ENCODE assay signal across 1 cellular context in the genomic region with DNA sequence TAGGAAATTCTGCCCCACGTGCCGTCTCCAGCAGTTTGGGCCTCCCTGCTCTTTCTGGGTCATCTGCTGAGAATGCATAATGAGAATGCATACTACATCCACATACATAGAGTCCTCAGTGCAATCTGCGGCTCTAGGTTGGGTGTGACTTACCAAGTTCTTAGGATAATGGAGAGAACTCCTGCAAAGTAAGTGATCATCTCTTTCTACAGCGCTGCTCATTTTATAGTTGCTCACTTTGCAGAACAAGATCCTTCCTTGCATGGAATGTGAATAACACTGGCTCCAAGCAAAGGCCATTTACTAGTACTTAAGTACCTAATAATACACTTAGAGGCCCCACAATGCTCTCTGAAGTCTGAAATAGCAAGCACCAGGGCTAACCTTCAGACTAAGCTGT.
TF ChIP-seq lines count a peak whose summit lies in the region.

No MANE protein-coding gene starts in this region.

TF ChIP-seq in GM23338, 12 proteins besides CTCF, POLR2A, EP300 and RAD21 (continued from another document):
- TF ChIP-seq, protein P1, sequence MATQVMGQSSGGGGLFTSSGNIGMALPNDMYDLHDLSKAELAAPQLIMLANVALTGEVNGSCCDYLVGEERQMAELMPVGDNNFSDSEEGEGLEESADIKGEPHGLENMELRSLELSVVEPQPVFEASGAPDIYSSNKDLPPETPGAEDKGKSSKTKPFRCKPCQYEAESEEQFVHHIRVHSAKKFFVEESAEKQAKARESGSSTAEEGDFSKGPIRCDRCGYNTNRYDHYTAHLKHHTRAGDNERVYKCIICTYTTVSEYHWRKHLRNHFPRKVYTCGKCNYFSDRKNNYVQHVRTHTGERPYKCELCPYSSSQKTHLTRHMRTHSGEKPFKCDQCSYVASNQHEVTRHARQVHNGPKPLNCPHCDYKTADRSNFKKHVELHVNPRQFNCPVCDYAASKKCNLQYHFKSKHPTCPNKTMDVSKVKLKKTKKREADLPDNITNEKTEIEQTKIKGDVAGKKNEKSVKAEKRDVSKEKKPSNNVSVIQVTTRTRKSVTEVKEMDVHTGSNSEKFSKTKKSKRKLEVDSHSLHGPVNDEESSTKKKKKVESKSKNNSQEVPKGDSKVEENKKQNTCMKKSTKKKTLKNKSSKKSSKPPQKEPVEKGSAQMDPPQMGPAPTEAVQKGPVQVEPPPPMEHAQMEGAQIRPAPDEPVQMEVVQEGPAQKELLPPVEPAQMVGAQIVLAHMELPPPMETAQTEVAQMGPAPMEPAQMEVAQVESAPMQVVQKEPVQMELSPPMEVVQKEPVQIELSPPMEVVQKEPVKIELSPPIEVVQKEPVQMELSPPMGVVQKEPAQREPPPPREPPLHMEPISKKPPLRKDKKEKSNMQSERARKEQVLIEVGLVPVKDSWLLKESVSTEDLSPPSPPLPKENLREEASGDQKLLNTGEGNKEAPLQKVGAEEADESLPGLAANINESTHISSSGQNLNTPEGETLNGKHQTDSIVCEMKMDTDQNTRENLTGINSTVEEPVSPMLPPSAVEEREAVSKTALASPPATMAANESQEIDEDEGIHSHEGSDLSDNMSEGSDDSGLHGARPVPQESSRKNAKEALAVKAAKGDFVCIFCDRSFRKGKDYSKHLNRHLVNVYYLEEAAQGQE (IDR thresholded peaks at IDR 0.05; ENCODE audit: unreplicated experiment) = no peak
- TF ChIP-seq, protein P2, sequence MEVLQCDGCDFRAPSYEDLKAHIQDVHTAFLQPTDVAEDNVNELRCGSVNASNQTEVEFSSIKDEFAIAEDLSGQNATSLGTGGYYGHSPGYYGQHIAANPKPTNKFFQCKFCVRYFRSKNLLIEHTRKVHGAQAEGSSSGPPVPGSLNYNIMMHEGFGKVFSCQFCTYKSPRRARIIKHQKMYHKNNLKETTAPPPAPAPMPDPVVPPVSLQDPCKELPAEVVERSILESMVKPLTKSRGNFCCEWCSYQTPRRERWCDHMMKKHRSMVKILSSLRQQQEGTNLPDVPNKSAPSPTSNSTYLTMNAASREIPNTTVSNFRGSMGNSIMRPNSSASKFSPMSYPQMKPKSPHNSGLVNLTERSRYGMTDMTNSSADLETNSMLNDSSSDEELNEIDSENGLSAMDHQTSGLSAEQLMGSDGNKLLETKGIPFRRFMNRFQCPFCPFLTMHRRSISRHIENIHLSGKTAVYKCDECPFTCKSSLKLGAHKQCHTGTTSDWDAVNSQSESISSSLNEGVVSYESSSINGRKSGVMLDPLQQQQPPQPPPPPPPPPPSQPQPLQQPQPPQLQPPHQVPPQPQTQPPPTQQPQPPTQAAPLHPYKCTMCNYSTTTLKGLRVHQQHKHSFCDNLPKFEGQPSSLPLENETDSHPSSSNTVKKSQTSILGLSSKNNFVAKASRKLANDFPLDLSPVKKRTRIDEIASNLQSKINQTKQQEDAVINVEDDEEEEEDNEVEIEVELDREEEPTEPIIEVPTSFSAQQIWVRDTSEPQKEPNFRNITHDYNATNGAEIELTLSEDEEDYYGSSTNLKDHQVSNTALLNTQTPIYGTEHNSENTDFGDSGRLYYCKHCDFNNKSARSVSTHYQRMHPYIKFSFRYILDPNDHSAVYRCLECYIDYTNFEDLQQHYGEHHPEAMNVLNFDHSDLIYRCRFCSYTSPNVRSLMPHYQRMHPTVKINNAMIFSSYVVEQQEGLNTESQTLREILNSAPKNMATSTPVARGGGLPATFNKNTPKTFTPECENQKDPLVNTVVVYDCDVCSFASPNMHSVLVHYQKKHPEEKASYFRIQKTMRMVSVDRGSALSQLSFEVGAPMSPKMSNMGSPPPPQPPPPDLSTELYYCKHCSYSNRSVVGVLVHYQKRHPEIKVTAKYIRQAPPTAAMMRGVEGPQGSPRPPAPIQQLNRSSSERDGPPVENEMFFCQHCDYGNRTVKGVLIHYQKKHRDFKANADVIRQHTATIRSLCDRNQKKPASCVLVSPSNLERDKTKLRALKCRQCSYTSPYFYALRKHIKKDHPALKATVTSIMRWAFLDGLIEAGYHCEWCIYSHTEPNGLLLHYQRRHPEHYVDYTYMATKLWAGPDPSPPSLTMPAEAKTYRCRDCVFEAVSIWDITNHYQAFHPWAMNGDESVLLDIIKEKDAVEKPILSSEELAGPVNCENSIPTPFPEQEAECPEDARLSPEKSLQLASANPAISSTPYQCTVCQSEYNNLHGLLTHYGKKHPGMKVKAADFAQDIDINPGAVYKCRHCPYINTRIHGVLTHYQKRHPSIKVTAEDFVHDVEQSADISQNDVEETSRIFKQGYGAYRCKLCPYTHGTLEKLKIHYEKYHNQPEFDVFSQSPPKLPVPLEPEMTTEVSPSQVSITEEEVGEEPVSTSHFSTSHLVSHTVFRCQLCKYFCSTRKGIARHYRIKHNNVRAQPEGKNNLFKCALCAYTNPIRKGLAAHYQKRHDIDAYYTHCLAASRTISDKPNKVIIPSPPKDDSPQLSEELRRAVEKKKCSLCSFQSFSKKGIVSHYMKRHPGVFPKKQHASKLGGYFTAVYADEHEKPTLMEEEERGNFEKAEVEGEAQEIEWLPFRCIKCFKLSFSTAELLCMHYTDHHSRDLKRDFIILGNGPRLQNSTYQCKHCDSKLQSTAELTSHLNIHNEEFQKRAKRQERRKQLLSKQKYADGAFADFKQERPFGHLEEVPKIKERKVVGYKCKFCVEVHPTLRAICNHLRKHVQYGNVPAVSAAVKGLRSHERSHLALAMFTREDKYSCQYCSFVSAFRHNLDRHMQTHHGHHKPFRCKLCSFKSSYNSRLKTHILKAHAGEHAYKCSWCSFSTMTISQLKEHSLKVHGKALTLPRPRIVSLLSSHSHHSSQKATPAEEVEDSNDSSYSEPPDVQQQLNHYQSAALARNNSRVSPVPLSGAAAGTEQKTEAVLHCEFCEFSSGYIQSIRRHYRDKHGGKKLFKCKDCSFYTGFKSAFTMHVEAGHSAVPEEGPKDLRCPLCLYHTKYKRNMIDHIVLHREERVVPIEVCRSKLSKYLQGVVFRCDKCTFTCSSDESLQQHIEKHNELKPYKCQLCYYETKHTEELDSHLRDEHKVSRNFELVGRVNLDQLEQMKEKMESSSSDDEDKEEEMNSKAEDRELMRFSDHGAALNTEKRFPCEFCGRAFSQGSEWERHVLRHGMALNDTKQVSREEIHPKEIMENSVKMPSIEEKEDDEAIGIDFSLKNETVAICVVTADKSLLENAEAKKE (CRISPR knock-in tag; IDR thresholded peaks at IDR 0.05) = no peak
- TF ChIP-seq EZH2phosphoT487 (IDR thresholded peaks at IDR 0.05; ENCODE audit: unreplicated experiment) = no peak
- TF ChIP-seq CREB1 (CRISPR knock-in tag; IDR thresholded peaks at IDR 0.05; ENCODE audit: low read depth) = no peak
- no peak for TF ChIP-seq STAT1 (IDR thresholded peaks at IDR 0.05; ENCODE audit: unreplicated experiment)
